Comparison of ENCODE assay signal across 25 cellular contexts in genomic region chr11:118276422-118276821, GRCh38. TPM values are rescaled to one million over a fixed set of nuclear protein-coding genes. Genes with fewer than 3 reads are reported as not detected.
DNase-seq lines count a peak whose midpoint lies in the region; ATAC-seq, FAIRE-seq and TF ChIP-seq lines count a peak whose summit lies in the region.
"Had no signal": no experiment of that assay in that cellular context is flagged by ENCODE, and none has a peak within 500 bp of the region (broad histone marks: within the 10 kb centered on the region; RNA-seq: fewer than 3 reads in every experiment).

No MANE protein-coding gene starts in this region.

- no peaks in the 10 kb centered on the region for H3K23me2 ChIP-seq in H1 (ENCODE audit: low read depth, low read length)

- DNase-seq in T-helper 2 cell treated with Interferon-gamma antibody and Interleukin-4, amounts not matched to agents 5 μg/mL and 100 μg/mL, for 36 hours (ENCODE audit: low spot score): no peak
- DNase-seq in T-helper 2 cell (no peak), T-helper 17 cell (no peak), H1 (ENCODE audit: low read depth in 1 of 2, low spot score in 2 of 2) (no peak), prostate gland (ENCODE audit: low spot score) (peak; percentile 24), NCI-H510A treated with DMSO at 0.1 percent for 48 hours (lab: John Stamatoyannopoulos, UW) (no peak)
- DNase-seq: 8988T; activated naive CD8-positive, alpha-beta T cell treated with anti-CD3 and anti-CD28 coated beads, Interleukin-2, amount 10 ng/mL, durations not matched to agents 7 days and 5 days; CD8-positive, alpha-beta memory T cell; DMS79 treated with DMSO at 0.1 percent for 48 hours; effector CD8-positive, alpha-beta T cell; glutamatergic neuron; NCI-H187; NCI-H82; OCI-M1; small intestine; stimulated activated naive CD4-positive, alpha-beta T cell had no signal

- no peaks in the 10 kb centered on the region for H3K36me3 ChIP-seq in H1 (ENCODE audit: control insufficient read depth in 2 of 4, insufficient read depth in 4 of 4, low read length in 3 of 4)
- H3K36me3 ChIP-seq in prostate gland: no peaks in the 10 kb centered on the region
- H3K36me3 ChIP-seq: tibial nerve had no signal

- H3K23ac ChIP-seq in H1 (ENCODE audit: insufficient read length): peak overlapping the region; percentile 40

- H3K4me1 ChIP-seq in H1 (replicated peaks in 1 of 4; ENCODE audit: control insufficient read depth in 3 of 4, insufficient read depth in 4 of 4, low read length in 3 of 4) (no peaks in the 10 kb centered on the region), prostate gland (replicated peaks) (peaks cover 5% of the 10 kb centered on the region)
- H3K4me1 ChIP-seq: tibial nerve had no signal

- H3K79me2 ChIP-seq in H1 (ENCODE audit: control insufficient read depth in 1 of 2, insufficient read depth in 2 of 2, low read length in 2 of 2): no peaks in the 10 kb centered on the region

- H3K4me1 Mint-ChIP-seq in T-helper 2 cell treated with Interferon-gamma antibody and Interleukin-4, amounts not matched to agents 5 μg/mL and 100 μg/mL, for 36 hours (ENCODE audit: low read depth): peaks cover 40% of the 10 kb centered on the region
- peaks cover 22% of the 10 kb centered on the region for H3K4me1 Mint-ChIP-seq in T-helper 17 cell

- H3K79me1 ChIP-seq in H1 (ENCODE audit: low read depth, low read length): no peaks in the 10 kb centered on the region

- H3K9me3 Mint-ChIP-seq in T-helper 2 cell treated with Interferon-gamma antibody and Interleukin-4, amounts not matched to agents 5 μg/mL and 100 μg/mL, for 36 hours: no peaks in the 10 kb centered on the region
- H3K9me3 Mint-ChIP-seq: activated naive CD8-positive, alpha-beta T cell treated with anti-CD3 and anti-CD28 coated beads, Interleukin-2, amount 10 ng/mL, durations not matched to agents 7 days and 5 days; CD8-positive, alpha-beta memory T cell; memory B cell had no signal

- no peak overlapping the region for H4K8ac ChIP-seq in H1 (ENCODE audit: extremely low read depth, insufficient read depth, low read length)

- no peak overlapping the region for H3K9ac ChIP-seq in H1 (replicated peaks in 1 of 4; ENCODE audit: extremely low read depth in 1 of 4, low read depth in 3 of 4, low read length in 3 of 4)
- H3K9ac ChIP-seq: KMS-11 had no signal

- H3K27ac ChIP-seq in H1 (ENCODE audit: low read depth, low read length): no peak overlapping the region
- peak overlapping the region; percentile 3 to 66 for H3K27ac ChIP-seq in prostate gland
- H3K27ac ChIP-seq: KMS-11 had no signal

- no peak overlapping the region for H3K14ac ChIP-seq in H1 (ENCODE audit: insufficient read length)

- no peak overlapping the region for H3K56ac ChIP-seq in H1 (replicated peaks; ENCODE audit: insufficient read length, low read depth, low read length)

- no peaks in the 10 kb centered on the region for H3K36me3 Mint-ChIP-seq in T-helper 2 cell treated with Interferon-gamma antibody and Interleukin-4, amounts not matched to agents 5 μg/mL and 100 μg/mL, for 36 hours (ENCODE audit: low read depth)
- peaks cover 3% of the 10 kb centered on the region for H3K36me3 Mint-ChIP-seq in T-helper 17 cell (ENCODE audit: low read depth)
- H3K36me3 Mint-ChIP-seq: activated naive CD8-positive, alpha-beta T cell treated with anti-CD3 and anti-CD28 coated beads, Interleukin-2, amount 10 ng/mL, durations not matched to agents 7 days and 5 days; memory B cell had no signal

- no peak overlapping the region for H2BK20ac ChIP-seq in H1 (ENCODE audit: low read length)

- H3K27me3 Mint-ChIP-seq in T-helper 2 cell treated with Interferon-gamma antibody and Interleukin-4, amounts not matched to agents 5 μg/mL and 100 μg/mL, for 36 hours (ENCODE audit: low read depth): no peaks in the 10 kb centered on the region
- peaks cover 14% of the 10 kb centered on the region for H3K27me3 Mint-ChIP-seq in T-helper 17 cell
- H3K27me3 Mint-ChIP-seq: activated naive CD8-positive, alpha-beta T cell treated with anti-CD3 and anti-CD28 coated beads, Interleukin-2, amount 10 ng/mL, durations not matched to agents 7 days and 5 days had no signal

- no peak for ATAC-seq in T-helper 17 cell
- ATAC-seq in HG03354 (IDR thresholded peaks at IDR 0.05; ENCODE audit: poor library complexity, severe bottlenecking, unreplicated experiment): no peak
- ATAC-seq in HG02840 (IDR thresholded peaks at IDR 0.05; ENCODE audit: low FRiP score, unreplicated experiment): no peak

- H2AK5ac ChIP-seq in H1 (ENCODE audit: low read depth, low read length): no peak overlapping the region

- H3K9me3 ChIP-seq in T-helper 17 cell (ENCODE audit: control insufficient read depth, low read length, poor library complexity, severe bottlenecking) (no peaks in the 10 kb centered on the region), H1 (ENCODE audit: insufficient read depth in 2 of 2, low read depth in 1 of 2, low read length in 1 of 2) (no peaks in the 10 kb centered on the region), prostate gland (no peaks in the 10 kb centered on the region)
- H3K9me3 ChIP-seq: tibial nerve had no signal

- intact Hi-C loops in prostate gland (cut with DNase I): no loop called here

- TF ChIP-seq POLR2A in H1 (IDR thresholded peaks at IDR 0.05; ENCODE audit: control extremely low read depth in 1 of 2, low read depth in 2 of 2, low read length in 2 of 2): no peak
- no peak for TF ChIP-seq POLR2A in prostate gland (IDR thresholded peaks at IDR 0.05)

- H3K18ac ChIP-seq in H1 (ENCODE audit: extremely low read depth, low read length): no peak overlapping the region

- TF ChIP-seq EP300 in H1 (IDR thresholded peaks at IDR 0.05; ENCODE audit: borderline replicate concordance in 1 of 2, low read depth in 2 of 2, low read length in 2 of 2): no peak

- TF ChIP-seq CTCF in H1 (IDR thresholded peaks at IDR 0.05; ENCODE audit: control extremely low read depth in 1 of 3, insufficient read depth in 1 of 3, low read depth in 1 of 3, low read length in 3 of 3) (no peak), prostate gland (IDR thresholded peaks at IDR 0.05) (no peak)

- H4K20me1 ChIP-seq in H1 (replicated peaks in 1 of 2; ENCODE audit: control insufficient read depth in 1 of 2, insufficient read depth in 2 of 2, low read length in 2 of 2): no peaks in the 10 kb centered on the region

- no peak overlapping the region for H2AFZ ChIP-seq in H1 (ENCODE audit: low read length)

- FAIRE-seq in H1 (lab: Jason Lieb, UNC): no peak
- FAIRE-seq: GM12878, small intestine had no signal

- CTCF ChIA-PET in H1 (lab: Charles Lee; ENCODE audit: partially characterized antibody): interaction anchor here (1.5 to 2.2 kb wide), 2 partner anchors 11 to 13 kb away, joined by 3 to 7 read pairs; no protein-coding TSS in a partner anchor

- no peak overlapping the region for H2BK12ac ChIP-seq in H1 (ENCODE audit: low read depth, low read length)

- no peak overlapping the region for H4K91ac ChIP-seq in H1 (replicated peaks; ENCODE audit: insufficient read length, low read length)

- 75% methylated on average over 1 of the region's 1 CpG; no CpG with 5 or more reads in 1 of the 2 experiments for WGBS in H1 (ENCODE audit: extremely low coverage in 1 of 2, insufficient coverage in 1 of 2, insufficient read length in 1 of 2, insufficient replicate concordance in 2 of 2, low coverage in 1 of 2, low lambda C conversion rate in 2 of 2, missing lambda C conversion rate in 1 of 2), 2 experiments
- 44% methylated on average over 1 of the region's 1 CpG for WGBS in prostate gland

- H3K27me3 ChIP-seq in H1 (replicated peaks in 1 of 4; ENCODE audit: control insufficient read depth in 3 of 4, extremely low read depth in 1 of 4, insufficient read depth in 3 of 4, low read length in 3 of 4) (no peaks in the 10 kb centered on the region), prostate gland (replicated peaks; ENCODE audit: insufficient read depth) (no peaks in the 10 kb centered on the region)

- no peak overlapping the region for H2BK120ac ChIP-seq in H1 (replicated peaks; ENCODE audit: low read depth, low read length)

- no peak overlapping the region for H3K4me3 ChIP-seq in H1 (ENCODE audit: extremely low read depth in 1 of 4, insufficient read depth in 2 of 4, low read depth in 3 of 4, low read length in 4 of 4)
- no peak overlapping the region for H3K4me3 ChIP-seq in prostate gland
- H3K4me3 ChIP-seq: GM12878, tibial nerve had no signal

- H2BK5ac ChIP-seq in H1 (ENCODE audit: low read depth, low read length): no peak overlapping the region

- H3K4ac ChIP-seq in H1 (replicated peaks; ENCODE audit: insufficient read length, low read depth, low read length): no peak overlapping the region

- no peak overlapping the region for H2BK15ac ChIP-seq in H1 (ENCODE audit: low read length)

- H3K27ac Mint-ChIP-seq in T-helper 2 cell treated with Interferon-gamma antibody and Interleukin-4, amounts not matched to agents 5 μg/mL and 100 μg/mL, for 36 hours: peak overlapping the region; percentile 52
- peak overlapping the region; percentile 19 for H3K27ac Mint-ChIP-seq in T-helper 17 cell
- H3K27ac Mint-ChIP-seq: activated naive CD8-positive, alpha-beta T cell treated with anti-CD3 and anti-CD28 coated beads, Interleukin-2, amount 10 ng/mL, durations not matched to agents 7 days and 5 days; memory B cell had no signal

- H3K4me3 Mint-ChIP-seq in T-helper 2 cell treated with Interferon-gamma antibody and Interleukin-4, amounts not matched to agents 5 μg/mL and 100 μg/mL, for 36 hours: no peak overlapping the region
- peak overlapping the region; percentile 9 for H3K4me3 Mint-ChIP-seq in T-helper 17 cell
- H3K4me3 Mint-ChIP-seq: activated naive CD8-positive, alpha-beta T cell treated with anti-CD3 and anti-CD28 coated beads, Interleukin-2, amount 10 ng/mL, durations not matched to agents 7 days and 5 days; CD8-positive, alpha-beta memory T cell; memory B cell had no signal

- TF ChIP-seq RAD21 in H1 (IDR thresholded peaks at IDR 0.05 in 1 of 2, conservative IDR thresholded peaks at IDR 0.05 in 1 of 2; ENCODE audit: low read depth in 2 of 2, low read length in 2 of 2): no peak

- POLR2A ChIA-PET in H1 (lab: Charles Lee; ENCODE audit: partially characterized antibody): interaction anchor here (1.2 to 1.7 kb wide), 2 partner anchors 14 to 44 kb away, joined by 3 to 6 read pairs; no protein-coding TSS in a partner anchor

- no peak overlapping the region for H4K5ac ChIP-seq in H1 (ENCODE audit: insufficient read length, low read depth, low read length)

- H3K4me2 ChIP-seq in H1 (ENCODE audit: insufficient read depth in 1 of 2, low read depth in 2 of 2, low read length in 2 of 2): no peak overlapping the region
- H3K4me2 ChIP-seq: KMS-11 had no signal

RNA-seq across cellular contexts. Expression of gene MPZL2, which starts 12.3 kb away (rescaled TPM):
- total RNA-seq in T-helper 17 cell: under 1 TPM; 0.50 to 0.99 TPM
- total RNA-seq in H1 (2021; fragmentation: NEBNext Ultra II Directional; extraction: Animal tissue kit (Norgen Biotek cat#: 25700)): 2.4 and 2.6 TPM in 2 replicates
- 2.3 and 3.2 TPM in 2 replicates for polyA plus RNA-seq in H1 (2011; rRNA removed)
- 2.8 TPM for polyA plus RNA-seq in H1 (2011; cell fraction: cytosol; rRNA removed)
- 4.4 TPM for polyA plus RNA-seq in H1 (2011; cell fraction: nucleus; rRNA removed)
- 2.4 to 2.9 TPM (median 2.8 TPM) in 4 replicates for polyA plus RNA-seq in H1 (2012, experiment 1 of 2)
- 2.2 TPM for polyA plus RNA-seq in H1 (2012, experiment 2 of 2)
- 4.7 TPM for polyA plus RNA-seq in H1 (2013, experiment 1 of 2)
- 5.6 TPM for polyA plus RNA-seq in H1 (2013, experiment 2 of 2)
- 2.4 and 3.1 TPM in 2 replicates for polyA minus RNA-seq in H1 (2011; rRNA and poly(A)+ RNA removed)
- polyA minus RNA-seq in H1 (2011; cell fraction: cytosol; rRNA and poly(A)+ RNA removed): 2.6 TPM
- 6.4 TPM for polyA minus RNA-seq in H1 (2011; cell fraction: nucleus; rRNA and poly(A)+ RNA removed)
- total RNA-seq in prostate gland: 100 to 1,000 TPM in 1 of 2 donors, 10 to 100 TPM in 1; 73.7 to 103 TPM
- total RNA-seq: fibroblast of lung had no signal
- polyA plus RNA-seq: fibroblast of lung had no signal

RNA-seq across cellular contexts. Expression of gene MPZL3, which starts 24.3 kb away (rescaled TPM):
- total RNA-seq in T-helper 17 cell (10 to 100 TPM; 24.5 to 26.4 TPM), prostate gland (10 to 100 TPM in 1 of 2 donors, 1 to 10 TPM in 1; 6.2 to 13.0 TPM)
- 3.3 and 3.9 TPM in 2 replicates for total RNA-seq in H1 (2021; fragmentation: NEBNext Ultra II Directional; extraction: Animal tissue kit (Norgen Biotek cat#: 25700))
- polyA plus RNA-seq in H1 (2011; rRNA removed): 1.1 and 1.2 TPM in 2 replicates
- 1.6 TPM for polyA plus RNA-seq in H1 (2011; cell fraction: cytosol; rRNA removed)
- polyA plus RNA-seq in H1 (2011; cell fraction: nucleus; rRNA removed): 0.83 TPM
- 1.6 to 2.3 TPM (median 1.8 TPM) in 4 replicates for polyA plus RNA-seq in H1 (2012, experiment 1 of 2)
- polyA plus RNA-seq in H1 (2012, experiment 2 of 2): 0.66 TPM
- polyA plus RNA-seq in H1 (2013, experiment 1 of 2): 2.4 TPM
- 3.2 TPM for polyA plus RNA-seq in H1 (2013, experiment 2 of 2)
- polyA minus RNA-seq in H1 (2011; rRNA and poly(A)+ RNA removed): 5.5 TPM in 2 replicates
- 2.4 TPM for polyA minus RNA-seq in H1 (2011; cell fraction: cytosol; rRNA and poly(A)+ RNA removed)
- polyA minus RNA-seq in H1 (2011; cell fraction: nucleus; rRNA and poly(A)+ RNA removed): 0.80 TPM

RNA-seq across cellular contexts. Expression of gene CD3E, which starts 28.1 kb away (rescaled TPM):
- total RNA-seq in T-helper 17 cell (100 to 1,000 TPM; 511 to 544 TPM), prostate gland (1 to 10 TPM; 2.8 to 4.6 TPM)
- total RNA-seq in H1 (2021; fragmentation: NEBNext Ultra II Directional; extraction: Animal tissue kit (Norgen Biotek cat#: 25700)): not detected in 2 replicates
- 0.05 TPM in 1 of 2 replicates, not detected in the other for polyA plus RNA-seq in H1 (2011; rRNA removed)
- not detected for polyA plus RNA-seq in H1 (2011; cell fraction: cytosol; rRNA removed)
- 0.10 TPM for polyA plus RNA-seq in H1 (2011; cell fraction: nucleus; rRNA removed)
- polyA plus RNA-seq in H1 (2012, experiment 1 of 2): not detected in 4 replicates
- polyA plus RNA-seq in H1 (2012, experiment 2 of 2): not detected
- polyA plus RNA-seq in H1 (2013, experiment 1 of 2): not detected
- polyA plus RNA-seq in H1 (2013, experiment 2 of 2): 0.13 TPM
- not detected in 2 replicates for polyA minus RNA-seq in H1 (2011; rRNA and poly(A)+ RNA removed)
- not detected for polyA minus RNA-seq in H1 (2011; cell fraction: cytosol; rRNA and poly(A)+ RNA removed)
- not detected for polyA minus RNA-seq in H1 (2011; cell fraction: nucleus; rRNA and poly(A)+ RNA removed)
- total RNA-seq: fibroblast of lung, HT-29 had no signal
- polyA plus RNA-seq: fibroblast of lung had no signal

RNA-seq across cellular contexts. Expression of gene JAML, which starts 51.6 kb away (rescaled TPM):
- total RNA-seq in T-helper 17 cell: 10 to 100 TPM; 79.9 to 84.0 TPM
- 0.58 and 0.86 TPM in 2 replicates for total RNA-seq in H1 (2021; fragmentation: NEBNext Ultra II Directional; extraction: Animal tissue kit (Norgen Biotek cat#: 25700))
- 0.05 and 0.12 TPM in 2 replicates for polyA plus RNA-seq in H1 (2011; rRNA removed)
- 0.08 TPM for polyA plus RNA-seq in H1 (2011; cell fraction: cytosol; rRNA removed)
- polyA plus RNA-seq in H1 (2011; cell fraction: nucleus; rRNA removed): 0.07 TPM
- 0.32 to 0.98 TPM (median 0.44 TPM) in 4 replicates for polyA plus RNA-seq in H1 (2012, experiment 1 of 2)
- 0.50 TPM for polyA plus RNA-seq in H1 (2012, experiment 2 of 2)
- polyA plus RNA-seq in H1 (2013, experiment 1 of 2): 0.30 TPM
- 0.39 TPM for polyA plus RNA-seq in H1 (2013, experiment 2 of 2)
- 0.03 and 0.17 TPM in 2 replicates for polyA minus RNA-seq in H1 (2011; rRNA and poly(A)+ RNA removed)
- not detected for polyA minus RNA-seq in H1 (2011; cell fraction: cytosol; rRNA and poly(A)+ RNA removed)
- polyA minus RNA-seq in H1 (2011; cell fraction: nucleus; rRNA and poly(A)+ RNA removed): 0.70 TPM
- total RNA-seq in prostate gland: 1 to 10 TPM; 2.3 to 8.5 TPM
- total RNA-seq: fibroblast of lung, HT-29 had no signal
- polyA plus RNA-seq: fibroblast of lung had no signal

Comparison
In these comparisons a context has a peak if more than half of its experiments do, and no peak if none do; other contexts are left out.
1. RNA of gene MPZL2, which starts 12.3 kb away (total RNA-seq): 73.7 to 103 TPM in prostate gland; 2.4 to 2.6 TPM in H1 and 0.50 to 0.99 TPM in T-helper 17 cell; every median in the first group is over 10 times any median in the second.
2. RNA of gene CD3E, which starts 28.1 kb away (total RNA-seq): 511 to 544 TPM in T-helper 17 cell; 2.8 to 4.6 TPM in prostate gland and not detected in H1; every median in the first group is over 10 times any median in the second.